20 cellular contexts compared by ENCODE assay signal in genomic region chr2:184530959-184531358, GRCh38.
"Had no signal": no experiment of that assay in that cellular context is flagged by ENCODE, and none has a peak within 500 bp of the region (broad histone marks: within the 10 kb centered on the region; RNA-seq: fewer than 3 reads in every experiment).

No MANE protein-coding gene starts in this region.

- H3K4me2 ChIP-seq: hepatocyte had no signal

- H2AFZ ChIP-seq: hepatocyte had no signal

- H3K36me3 ChIP-seq: esophagus muscularis mucosa, gastroesophageal sphincter, heart left ventricle, left ventricle myocardium inferior, lower lobe of right lung had no signal

- ATAC-seq: foreskin keratinocyte, gastroesophageal sphincter, heart left ventricle, left colon, left lobe of liver, mucosa of descending colon had no signal

- H3K4me3 Mint-ChIP-seq: immature natural killer cell, mesothelial cell of epicardium had no signal

- H3K4me3 ChIP-seq: coronary artery, dorsolateral prefrontal cortex, esophagus muscularis mucosa, gastroesophageal sphincter, heart left ventricle, hepatocyte, left ventricle myocardium inferior, lower lobe of right lung, mucosa of descending colon had no signal

- H3K27ac ChIP-seq: coronary artery, dorsolateral prefrontal cortex, esophagus muscularis mucosa, foreskin keratinocyte, gastroesophageal sphincter, heart left ventricle, hepatocyte, left ventricle myocardium inferior, lower lobe of right lung had no signal

- H3K27me3 ChIP-seq: dorsolateral prefrontal cortex, esophagus muscularis mucosa, foreskin keratinocyte, gastroesophageal sphincter, heart left ventricle, hepatocyte had no signal

- H3K27ac Mint-ChIP-seq: immature natural killer cell, mesothelial cell of epicardium had no signal

- DNase-seq: dermis blood vessel endothelial cell; dorsolateral prefrontal cortex; effector CD4-positive, alpha-beta T cell; effector memory CD4-positive, alpha-beta T cell; foreskin keratinocyte; heart left ventricle; hypothalamus; immature natural killer cell; islet precursor cell; left colon; left ventricle myocardium inferior; lower lobe of right lung; mesenchymal stem cell had no signal

- H3K4me1 Mint-ChIP-seq: immature natural killer cell had no signal

- H3K36me3 Mint-ChIP-seq: immature natural killer cell had no signal

- H3K4me1 ChIP-seq: foreskin keratinocyte, left ventricle myocardium inferior, lower lobe of right lung had no signal
